ENCODE assay signal across 1 cellular context in genomic region chr11:134034496-134035381, GRCh38.
TF ChIP-seq lines count a peak whose summit lies in the region.

No MANE protein-coding gene starts in this region.

TF ChIP-seq in WTC11, 78 proteins besides CTCF, POLR2A, EP300 and RAD21 (continued from another document):
- no peak for TF ChIP-seq KAT7 (CRISPR knock-in tag; IDR thresholded peaks at IDR 0.05; ENCODE audit: borderline replicate concordance)
- TF ChIP-seq AFF4 (CRISPR knock-in tag; IDR thresholded peaks at IDR 0.05; ENCODE audit: borderline replicate concordance): no peak
- no peak for TF ChIP-seq EMX1 (CRISPR knock-in tag; IDR thresholded peaks at IDR 0.05)
- TF ChIP-seq USF1 (CRISPR knock-in tag; IDR thresholded peaks at IDR 0.05): no peak
